8 cellular contexts compared by ENCODE assay signal in the genomic region with DNA sequence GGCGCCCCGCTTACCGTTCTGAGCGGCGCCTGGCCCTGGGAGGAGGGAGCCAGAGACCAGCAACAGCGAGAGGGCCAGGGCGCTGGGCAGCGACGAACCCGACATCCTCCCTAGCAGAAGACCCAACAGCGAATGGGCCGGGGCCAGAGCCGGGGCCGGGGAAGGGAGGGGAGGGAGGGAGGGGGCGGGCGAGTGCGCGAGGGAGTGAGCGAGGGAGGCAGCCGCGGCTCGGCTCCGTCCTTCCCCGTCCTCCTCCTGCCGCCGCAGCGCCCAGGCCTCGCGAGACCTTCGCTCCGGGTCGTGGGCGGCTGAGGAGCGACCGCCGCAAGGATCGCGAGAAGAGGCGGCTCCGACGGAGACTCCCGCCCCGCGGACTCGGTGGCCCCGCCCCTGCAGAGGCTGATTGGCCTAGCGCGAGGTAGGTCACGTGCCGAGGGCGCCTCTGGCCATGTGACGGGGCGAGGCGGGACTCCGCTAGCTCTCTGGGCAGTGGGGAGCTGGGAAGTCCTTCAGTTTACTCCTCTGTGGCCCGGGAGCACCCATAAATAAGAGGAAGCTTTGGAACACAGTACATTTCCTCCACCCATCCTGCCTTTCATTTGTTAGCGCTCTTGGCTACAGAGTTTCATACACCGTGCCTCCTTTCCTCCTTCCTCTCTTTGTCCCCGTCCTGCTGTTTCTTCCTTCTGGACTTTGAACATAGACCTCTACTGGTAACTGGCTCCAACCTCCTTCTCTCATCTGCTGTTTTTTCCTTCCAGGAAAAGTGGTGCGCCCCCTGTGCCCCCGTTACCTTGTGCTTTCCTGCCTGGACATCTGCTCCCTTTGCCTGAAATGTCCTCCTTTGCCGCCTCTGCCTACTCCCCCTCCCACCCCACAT. TPM values are rescaled to one million over a fixed set of nuclear protein-coding genes. Genes with fewer than 3 reads are reported as not detected.
DNase-seq lines count a peak whose midpoint lies in the region; ATAC-seq and TF ChIP-seq lines count a peak whose summit lies in the region.

A gene (minus strand): TSS at position 279 of the 880 bp plus-strand sequence. CDS start 174 bp downstream, at position 105.

- 0 out of 2 replicates have a peak, but pooled peaks have one; percentile 7 for TF ChIP-seq CTCF in BE2C (IDR thresholded peaks at IDR 0.05; ENCODE audit: low read depth, low read length)
- no peak for TF ChIP-seq CTCF in coronary artery (IDR thresholded peaks at IDR 0.05)

- peak within 1 kb of the TSS; percentile 91 to 99 for H3K27ac ChIP-seq in coronary artery

- no peaks in the 10 kb centered on the region for H3K27me3 ChIP-seq in BE2C

- intact Hi-C loops in activated CD4-positive, alpha-beta T cell treated with anti-CD3 and anti-CD28 coated beads, Interleukin-2, amount 10 ng/mL, durations not matched to agents 24 days and 14 days (cut with micrococcal nuclease) = loop anchor here (1.0 to 5.0 kb wide), 5 partner anchors 46 to 1364 kb away; a partner anchor contains a TSS

- DNase-seq in BE2C = peak; percentile 99
- DNase-seq in GM19240 (ENCODE audit: insufficient read length, low spot score) = peak; percentile 74
- peak; percentile 89 to 99 for DNase-seq in NCI-H526 (lab: John Stamatoyannopoulos, UW)
- DNase-seq in activated CD4-positive, alpha-beta T cell treated with anti-CD3 and anti-CD28 coated beads, Interleukin-2, amount 10 ng/mL, durations not matched to agents 24 days and 14 days = peak; percentile 100
- peak; percentile 99 for DNase-seq in coronary artery (ENCODE audit: low spot score)
- DNase-seq in left kidney (ENCODE audit: low read depth, low spot score) = peak; percentile 99
- peak; percentile 99 for DNase-seq in stimulated activated CD4-positive, alpha-beta T cell treated with anti-CD3 and anti-CD28 coated beads, Interleukin-2, amount 100 ng/mL, for 24 hours

- no peaks in the 10 kb centered on the region for H3K9me3 ChIP-seq in BE2C

- peaks cover 20% of the 10 kb centered on the region for H3K27me3 Mint-ChIP-seq in activated CD4-positive, alpha-beta T cell treated with anti-CD3 and anti-CD28 coated beads, Interleukin-2, amount 10 ng/mL, durations not matched to agents 24 days and 14 days

- no peaks in the 10 kb centered on the region for H3K9me3 Mint-ChIP-seq in activated CD4-positive, alpha-beta T cell treated with anti-CD3 and anti-CD28 coated beads, Interleukin-2, amount 10 ng/mL, durations not matched to agents 24 days and 14 days

- H3K27ac Mint-ChIP-seq in activated CD4-positive, alpha-beta T cell treated with anti-CD3 and anti-CD28 coated beads, Interleukin-2, amount 10 ng/mL, durations not matched to agents 24 days and 14 days = peak within 1 kb of the TSS; percentile 82

- peak within 1 kb of the TSS; percentile 86 for H3K4me3 Mint-ChIP-seq in activated CD4-positive, alpha-beta T cell treated with anti-CD3 and anti-CD28 coated beads, Interleukin-2, amount 10 ng/mL, durations not matched to agents 24 days and 14 days

- H3K36me3 Mint-ChIP-seq in activated CD4-positive, alpha-beta T cell treated with anti-CD3 and anti-CD28 coated beads, Interleukin-2, amount 10 ng/mL, durations not matched to agents 24 days and 14 days (ENCODE audit: low read depth) = peaks cover 5% of the 10 kb centered on the region

- H3K4me1 Mint-ChIP-seq in activated CD4-positive, alpha-beta T cell treated with anti-CD3 and anti-CD28 coated beads, Interleukin-2, amount 10 ng/mL, durations not matched to agents 24 days and 14 days = peaks cover 36% of the 10 kb centered on the region

- H3K4me3 ChIP-seq in BE2C (ENCODE audit: low read depth, low read length) = peak within 1 kb of the TSS; percentile 67
- H3K4me3 ChIP-seq in coronary artery = peak within 1 kb of the TSS; percentile 97

- H3K36me3 ChIP-seq in BE2C = no peaks in the 10 kb centered on the region

- H3K4me1 ChIP-seq in BE2C = peaks cover 7% of the 10 kb centered on the region

- ATAC-seq in HG03460 (IDR thresholded peaks at IDR 0.05; ENCODE audit: unreplicated experiment) = peak; percentile 80

RNA-seq across cellular contexts. Expression of the gene that starts here (rescaled TPM):
- 104 TPM for polyA plus RNA-seq in BE2C (2012; ENCODE audit: insufficient read depth, insufficient read length, low read depth)
- total RNA-seq in activated CD4-positive, alpha-beta T cell treated with anti-CD3 and anti-CD28 coated beads, Interleukin-2, amount 10 ng/mL, durations not matched to agents 24 days and 14 days = 61.6 and 68.7 TPM in 2 replicates

Comparison
In these comparisons a context has a peak if more than half of its experiments do, and no peak if none do; other contexts are left out.
1. Peak in every context shown above with its lines: DNase-seq, ATAC-seq, H3K4me3 ChIP-seq and H3K27ac ChIP-seq.